ENCODE assay signal across 8 cellular contexts in genomic region chr6:39887692-39888450, GRCh38. TPM values are rescaled to one million over a fixed set of nuclear protein-coding genes. Genes with fewer than 3 reads are reported as not detected.
DNase-seq lines count a peak whose midpoint lies in the region; ATAC-seq and TF ChIP-seq lines count a peak whose summit lies in the region.

No MANE protein-coding gene starts in this region.

- no peak for TF ChIP-seq CTCF in body of pancreas (IDR thresholded peaks at IDR 0.05)

- H3K4me1 ChIP-seq in body of pancreas (peaks cover 9% of the 10 kb centered on the region), rectal smooth muscle tissue (ENCODE audit: control insufficient read depth, insufficient read depth, low read length) (peaks cover 7% of the 10 kb centered on the region)

- H3K27me3 ChIP-seq in body of pancreas = no peaks in the 10 kb centered on the region
- H3K27me3 ChIP-seq in rectal smooth muscle tissue (ENCODE audit: control insufficient read depth, insufficient read depth, low read length) = no peaks in the 10 kb centered on the region

- H3K9me3 ChIP-seq in body of pancreas = no peaks in the 10 kb centered on the region

- no peak for TF ChIP-seq POLR2A in body of pancreas (IDR thresholded peaks at IDR 0.05)

- H3K27ac ChIP-seq in body of pancreas (peak overlapping the region; percentile 9 to 68 (median 54)), rectal smooth muscle tissue (ENCODE audit: low read depth, low read length) (peak overlapping the region; percentile 58)

- ATAC-seq in body of pancreas (peak; percentile 87), GM18868 (IDR thresholded peaks at IDR 0.05; ENCODE audit: unreplicated experiment) (no peak), HG03439 (IDR thresholded peaks at IDR 0.05; ENCODE audit: unreplicated experiment) (no peak)

- intact Hi-C loops in body of pancreas (cut with DNase I) = no loop called here

- WGBS in body of pancreas, 2 donors = 43 to 54% methylated on average over 13 to 14 of the region's 14 CpGs

- H3K4me3 ChIP-seq in body of pancreas (no peak overlapping the region), rectal smooth muscle tissue (ENCODE audit: low read length) (no peak overlapping the region)

- DNase-seq in DMS53 treated with DMSO at 0.1 percent for 48 hours (lab: John Stamatoyannopoulos, UW; ENCODE audit: unreplicated experiment) (peak; percentile 16), body of pancreas (peak; percentile 59 to 78 (median 70)), hippocampal formation (lab: John Stamatoyannopoulos, UW) (peak; percentile 62 to 85), NCI-H1105 (lab: John Stamatoyannopoulos, UW) (no peak)
- DNase-seq in effector CD4-positive, alpha-beta T cell = no peak

- H3K36me3 ChIP-seq in body of pancreas (replicated peaks in 1 of 2; ENCODE audit: insufficient read depth in 1 of 2, low read depth in 2 of 2) = no peaks in the 10 kb centered on the region
- no peaks in the 10 kb centered on the region for H3K36me3 ChIP-seq in rectal smooth muscle tissue (ENCODE audit: control insufficient read depth, insufficient read depth, low read length)

- H3K9ac ChIP-seq in rectal smooth muscle tissue (ENCODE audit: low read length) = no peak overlapping the region

RNA-seq across cellular contexts. Expression of gene MOCS1, which starts 46.4 kb away (rescaled TPM):
- 10 to 100 TPM; 15.0 to 21.1 TPM for total RNA-seq in body of pancreas

Comparison
In these comparisons a context has a peak if more than half of its experiments do, and no peak if none do; other contexts are left out.
1. DNase-seq: peak in DMS53 treated with DMSO at 0.1 percent for 48 hours (single experiment), body of pancreas (4 of 4) and hippocampal formation (2 of 2); none in effector CD4-positive, alpha-beta T cell (single experiment) and NCI-H1105 (single experiment).